Comparison of ENCODE assay signal across 12 cellular contexts in genomic region chr4:122368786-122369185, GRCh38. TPM values are rescaled to one million over a fixed set of nuclear protein-coding genes. Genes with fewer than 3 reads are reported as not detected.
"Had no signal": no experiment of that assay in that cellular context is flagged by ENCODE, and none has a peak within 500 bp of the region (broad histone marks: within the 10 kb centered on the region; RNA-seq: fewer than 3 reads in every experiment).

No MANE protein-coding gene starts in this region.

RNA-seq across cellular contexts. Expression of gene ADAD1, which starts 10.0 kb away (rescaled TPM):
- total RNA-seq: OCI-LY7, PC-3, PC-9, Peyer's patch, Right ventricle myocardium inferior, Right ventricle myocardium superior, RPMI7951, SJCRH30, SJSA1, SK-MEL-5, T-cell had no signal
- polyA plus RNA-seq: SK-N-SH had no signal
